In genomic region chr14:94306047-94306978, GRCh38 we compare ENCODE assay signal across 21 cellular contexts. TPM values are rescaled to one million over a fixed set of nuclear protein-coding genes. Genes with fewer than 3 reads are reported as not detected.
"Had no signal": no experiment of that assay in that cellular context is flagged by ENCODE, and none has a peak within 500 bp of the region (broad histone marks: within the 10 kb centered on the region; RNA-seq: fewer than 3 reads in every experiment).

No MANE protein-coding gene starts in this region.

- H3K4me3 ChIP-seq: cardiac muscle cell, esophagus squamous epithelium, lower lobe of right lung, psoas muscle, sigmoid colon, skin epidermis had no signal

- H3K36me3 Mint-ChIP-seq: mesothelial cell of epicardium had no signal

- H3K4me3 Mint-ChIP-seq: memory B cell; mesothelial cell of epicardium; natural killer cell treated with Interleukin-12 subunit alpha and Interleukin-12 subunit beta and Interleukin-15 and Interleukin-18, amount 100 ng/mL, for 72 hours had no signal

- H3K27ac Mint-ChIP-seq: memory B cell; mesothelial cell of epicardium; natural killer cell treated with Interleukin-12 subunit alpha and Interleukin-12 subunit beta and Interleukin-15 and Interleukin-18, amount 100 ng/mL, for 72 hours had no signal

- H3K9me3 ChIP-seq: psoas muscle had no signal

- H3K27me3 ChIP-seq: cardiac muscle cell, esophagus squamous epithelium, sigmoid colon had no signal

- H3K4me1 Mint-ChIP-seq: memory B cell, mesothelial cell of epicardium had no signal

- ATAC-seq: lower lobe of right lung, psoas muscle had no signal

- H3K36me3 ChIP-seq: cardiac muscle cell, esophagus squamous epithelium, lower lobe of right lung, sigmoid colon had no signal

- FAIRE-seq: colon, urothelium cell line had no signal

- H3K4me1 ChIP-seq: esophagus squamous epithelium, lower lobe of right lung, psoas muscle, sigmoid colon had no signal

- DNase-seq: cerebellar nuclear complex; effector CD8-positive, alpha-beta T cell; esophagus squamous epithelium; foreskin fibroblast; kidney glomerular epithelial cell; lower lobe of right lung; occipital lobe; psoas muscle; retina; sigmoid colon; stimulated activated CD4-positive, alpha-beta T cell treated with anti-CD3 and anti-CD28 coated beads, Interleukin-12 subunit alpha, Interleukin-12 subunit beta, amount 100 ng/mL, for 4 hours; stimulated activated naive CD4-positive, alpha-beta T cell treated with Interleukin-2 at 50 U/mL for 16 hours; trophoblast cell had no signal

- H3K27ac ChIP-seq: cardiac muscle cell, esophagus squamous epithelium, lower lobe of right lung, psoas muscle, sigmoid colon, skin epidermis had no signal

RNA-seq across cellular contexts. Expression of gene SERPINA10, which starts 13.2 kb away (rescaled TPM):
- total RNA-seq: cardiac muscle cell; dermis microvascular lymphatic vessel endothelial cell; esophagus squamous epithelium; lower lobe of right lung; mesothelial cell of epicardium; natural killer cell treated with Interleukin-12 subunit alpha and Interleukin-12 subunit beta and Interleukin-15 and Interleukin-18, amount 100 ng/mL, for 72 hours; occipital lobe; psoas muscle; sigmoid colon had no signal
- polyA plus RNA-seq: psoas muscle had no signal

RNA-seq across cellular contexts. Expression of gene SERPINA6, which starts 16.8 kb away (rescaled TPM):
- total RNA-seq: cardiac muscle cell; dermis microvascular lymphatic vessel endothelial cell; esophagus squamous epithelium; mesothelial cell of epicardium; natural killer cell treated with Interleukin-12 subunit alpha and Interleukin-12 subunit beta and Interleukin-15 and Interleukin-18, amount 100 ng/mL, for 72 hours; occipital lobe; psoas muscle; sigmoid colon had no signal
- polyA plus RNA-seq: psoas muscle had no signal
